11 cellular contexts compared by ENCODE assay signal in the genomic region with DNA sequence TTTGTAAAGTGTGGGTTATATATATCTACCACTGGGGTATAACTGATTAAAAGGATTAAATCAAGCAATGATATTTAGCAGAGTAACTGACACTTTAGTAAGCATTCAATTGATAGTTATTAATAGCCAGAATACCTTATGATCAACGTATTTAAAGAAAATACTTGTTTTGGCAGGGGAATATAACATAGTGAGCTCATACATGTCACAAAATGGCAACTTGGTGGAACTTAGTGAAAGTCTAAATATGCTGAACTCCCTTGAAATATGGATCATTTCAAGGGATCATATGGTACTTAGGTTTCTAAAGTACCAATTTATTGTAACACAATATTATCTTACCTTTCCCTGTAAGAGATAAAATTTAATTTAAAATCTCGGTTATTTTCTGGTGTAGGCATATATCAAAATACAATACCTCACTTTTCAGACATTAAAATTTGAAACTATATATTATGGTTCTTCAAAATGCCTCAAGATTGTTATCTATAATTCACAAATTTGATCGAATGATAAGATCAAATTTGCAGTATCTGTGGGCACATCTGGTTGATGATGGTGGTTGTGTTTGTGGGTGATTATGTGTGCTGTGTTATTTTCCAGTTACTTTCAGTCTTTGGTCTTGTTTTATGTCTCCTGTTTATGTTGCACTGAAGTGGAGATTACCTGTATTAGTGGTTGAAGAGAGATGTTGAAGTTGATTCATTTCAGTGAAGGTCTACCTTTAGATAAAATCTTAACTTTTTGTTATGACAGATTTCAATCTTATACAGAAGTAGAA.
"Had no signal": no experiment of that assay in that cellular context is flagged by ENCODE, and none has a peak within 500 bp of the region (broad histone marks: within the 10 kb centered on the region; RNA-seq: fewer than 3 reads in every experiment).

No MANE protein-coding gene starts in this region.

- H3K27ac ChIP-seq: coronary artery, epithelial cell of prostate, neutrophil, transverse colon had no signal

- H3K4me3 ChIP-seq: coronary artery had no signal

- H3K9me3 Mint-ChIP-seq: activated naive CD4-positive, alpha-beta T cell treated with anti-CD3 and anti-CD28 coated beads, Interleukin-2, amount 10 ng/mL, durations not matched to agents 7 days and 5 days had no signal

- ATAC-seq: left ventricle myocardium superior, SK-N-SH treated with all-trans-retinoic acid at 6 μM for 48 hours had no signal

- H3K27me3 ChIP-seq: neutrophil, transverse colon had no signal

- H3K9me3 ChIP-seq: neutrophil, transverse colon had no signal

- H3K27ac Mint-ChIP-seq: activated naive CD4-positive, alpha-beta T cell treated with anti-CD3 and anti-CD28 coated beads, Interleukin-2, amount 10 ng/mL, durations not matched to agents 7 days and 5 days had no signal

- H3K4me3 Mint-ChIP-seq: activated naive CD4-positive, alpha-beta T cell treated with anti-CD3 and anti-CD28 coated beads, Interleukin-2, amount 10 ng/mL, durations not matched to agents 7 days and 5 days had no signal

- H3K27me3 Mint-ChIP-seq: activated naive CD4-positive, alpha-beta T cell treated with anti-CD3 and anti-CD28 coated beads, Interleukin-2, amount 10 ng/mL, durations not matched to agents 7 days and 5 days had no signal

- H3K36me3 ChIP-seq: neutrophil, transverse colon had no signal

- DNase-seq: activated CD4-positive, alpha-beta T cell treated with anti-CD3 and anti-CD28 coated beads, Interleukin-2, amount 50 U/mL, for 4 hours; activated naive CD4-positive, alpha-beta T cell treated with anti-CD3 and anti-CD28 coated beads, Interleukin-2, amount 10 ng/mL, durations not matched to agents 7 days and 5 days; caudate nucleus; effector CD4-positive, alpha-beta T cell; left ventricle myocardium superior; retina; transverse colon had no signal
